ENCODE assay signal across 14 cellular contexts in genomic region chr17:82088838-82089722, GRCh38. TPM values are rescaled to one million over a fixed set of nuclear protein-coding genes. Genes with fewer than 3 reads are reported as not detected.
DNase-seq lines count a peak whose midpoint lies in the region; ATAC-seq and TF ChIP-seq lines count a peak whose summit lies in the region.
"Had no signal": no experiment of that assay in that cellular context is flagged by ENCODE, and none has a peak within 500 bp of the region (broad histone marks: within the 10 kb centered on the region; RNA-seq: fewer than 3 reads in every experiment).

No MANE protein-coding gene starts in this region.

- H3K27ac Mint-ChIP-seq in CD14-positive monocyte (no peak overlapping the region), HFFc6 (no peak overlapping the region)
- H3K27ac Mint-ChIP-seq: B cell had no signal

- ATAC-seq in right lobe of liver: peak; percentile 5 to 29 (median 20)

- H3K4me3 ChIP-seq in GM06990 (replicated peaks; ENCODE audit: low read depth, low read length) (no peak overlapping the region), adipocyte (ENCODE audit: low read length) (no peak overlapping the region), right lobe of liver (no peak overlapping the region), vagina (no peak overlapping the region)

- no peak for TF ChIP-seq POLR2A in right lobe of liver (IDR thresholded peaks at IDR 0.05)
- TF ChIP-seq POLR2A in vagina (IDR thresholded peaks at IDR 0.05): no peak

- H3K9me3 Mint-ChIP-seq in CD14-positive monocyte (no peaks in the 10 kb centered on the region), HFFc6 (no peaks in the 10 kb centered on the region)
- H3K9me3 Mint-ChIP-seq: CD8-positive, alpha-beta memory T cell; H9 had no signal

- TF ChIP-seq CTCF in CD14-positive monocyte (IDR thresholded peaks at IDR 0.05) (no peak), GM06990 (IDR thresholded peaks at IDR 0.05; ENCODE audit: insufficient read depth, low read length, poor library complexity, severe bottlenecking) (no peak), right lobe of liver (IDR thresholded peaks at IDR 0.05) (no peak), HFFc6 (IDR thresholded peaks at IDR 0.05) (no peak), vagina (IDR thresholded peaks at IDR 0.05) (no peak)

- WGBS in right lobe of liver (ENCODE audit: insufficient coverage, low coverage, low lambda C conversion rate, missing lambda C conversion rate): 60% methylated on average over 3 of the region's 47 CpGs

- peak; percentile 43 for DNase-seq in CD14-positive monocyte (ENCODE audit: low spot score)
- DNase-seq in GM06990 (ENCODE audit: extremely low read depth, insufficient read length): peak; percentile 17
- no peak for DNase-seq in adipocyte (ENCODE audit: low read depth)
- peak in 2 of 3 donors; percentile 27 to 69 for DNase-seq in right lobe of liver
- no peak for DNase-seq in HFFc6
- no peak for DNase-seq in vagina (ENCODE audit: extremely low spot score in 2 of 2)
- DNase-seq in activated gamma-delta T cell treated with Interleukin-2 at 50 U/mL for 16 hours: no peak
- DNase-seq: CD8-positive, alpha-beta memory T cell; H9; MV-4-11; NCI-H146; NCI-H2081 treated with DMSO at 0.1 percent for 48 hours; NCI-H524 had no signal

- H3K9ac ChIP-seq in adipocyte (ENCODE audit: low read length): peak overlapping the region; percentile 45

- H3K4me3 Mint-ChIP-seq in CD14-positive monocyte (no peak overlapping the region), HFFc6 (no peak overlapping the region)
- H3K4me3 Mint-ChIP-seq: B cell; CD8-positive, alpha-beta memory T cell; H9 had no signal

- peaks cover 20 to 72% of the 10 kb centered on the region in 2 donors for H3K36me3 Mint-ChIP-seq in CD14-positive monocyte
- no peaks in the 10 kb centered on the region for H3K36me3 Mint-ChIP-seq in HFFc6 (ENCODE audit: low read depth)

- intact Hi-C loops in CD14-positive monocyte (cut with micrococcal nuclease): no loop called here
- intact Hi-C loops in right lobe of liver (cut with DNase I): loop anchor here in 1 of 2 donors (10.0 kb wide), 1 partner anchor 54 kb away; the partner anchor contains the start of genes DCXR and RAC3
- intact Hi-C loops in vagina (cut with DNase I): no loop called here

- H3K27ac ChIP-seq in right lobe of liver (no peak overlapping the region), vagina (no peak overlapping the region)

- H3K4me1 Mint-ChIP-seq in CD14-positive monocyte (no peaks in the 10 kb centered on the region), HFFc6 (ENCODE audit: low read depth) (no peaks in the 10 kb centered on the region)
- H3K4me1 Mint-ChIP-seq: B cell; CD8-positive, alpha-beta memory T cell; H9 had no signal

- no peaks in the 10 kb centered on the region for H3K4me1 ChIP-seq in adipocyte (ENCODE audit: control insufficient read depth, insufficient read depth, low read length)
- H3K4me1 ChIP-seq in right lobe of liver: peaks cover 0 to 9% (median 1%) of the 10 kb centered on the region in 4 donors
- H3K4me1 ChIP-seq in vagina: no peaks in the 10 kb centered on the region

- H3K27me3 ChIP-seq in GM06990 (replicated peaks; ENCODE audit: control insufficient read depth, insufficient read depth, low read length): no peaks in the 10 kb centered on the region
- no peaks in the 10 kb centered on the region for H3K27me3 ChIP-seq in adipocyte (replicated peaks; ENCODE audit: control insufficient read depth, insufficient read depth, low read length)
- no peaks in the 10 kb centered on the region for H3K27me3 ChIP-seq in right lobe of liver
- no peaks in the 10 kb centered on the region for H3K27me3 ChIP-seq in vagina

- H3K9me3 ChIP-seq in adipocyte (ENCODE audit: control insufficient read depth, low read length): no peaks in the 10 kb centered on the region
- H3K9me3 ChIP-seq in right lobe of liver: no peaks in the 10 kb centered on the region
- no peaks in the 10 kb centered on the region for H3K9me3 ChIP-seq in vagina

- peaks cover 0 to 2% (median 0%) of the 10 kb centered on the region in 3 donors for H3K27me3 Mint-ChIP-seq in CD14-positive monocyte (ENCODE audit: low read depth in 3 of 3)
- H3K27me3 Mint-ChIP-seq in HFFc6 (ENCODE audit: insufficient read depth): no peaks in the 10 kb centered on the region
- H3K27me3 Mint-ChIP-seq: B cell; CD8-positive, alpha-beta memory T cell had no signal

- peaks cover 70% of the 10 kb centered on the region for H3K36me3 ChIP-seq in GM06990 (ENCODE audit: control insufficient read depth, insufficient read depth, low read length)
- H3K36me3 ChIP-seq in adipocyte (ENCODE audit: control insufficient read depth, insufficient read depth, low read length, severe bottlenecking): peaks cover 97% of the 10 kb centered on the region
- H3K36me3 ChIP-seq in right lobe of liver: peaks cover 1 to 100% (median 64%) of the 10 kb centered on the region in 4 donors
- H3K36me3 ChIP-seq in vagina: peaks cover 0 to 100% of the 10 kb centered on the region in 2 donors

RNA-seq across cellular contexts. Expression of gene FASN, which starts 9.0 kb away (rescaled TPM):
- polyA plus RNA-seq in CD14-positive monocyte: under 1 TPM; 0.08 to 0.13 TPM
- total RNA-seq in right lobe of liver: 100 to 1,000 TPM in 4 of 6 experiments, 10 to 100 TPM in 2; 76.5 to 290 (median 217) TPM
- total RNA-seq in HFFc6 (2021; fragmentation: NEBNext Ultra II Directional; extraction: Animal tissue kit (Norgen Biotek cat#: 25700)): 100 to 1,000 TPM; 108 to 138 (median 112) TPM
- 127 TPM for total RNA-seq in vagina

RNA-seq across cellular contexts. Expression of gene DUS1L, which starts 23.5 kb away (rescaled TPM):
- polyA plus RNA-seq in CD14-positive monocyte: 10 to 100 TPM; 23.9 to 47.6 TPM
- total RNA-seq in right lobe of liver (100 to 1,000 TPM in 2 of 6 experiments, 10 to 100 TPM in 4; 61.8 to 115 (median 89.9) TPM), vagina (72.4 TPM)
- 10 to 100 TPM; 65.8 to 86.8 (median 71.2) TPM for total RNA-seq in HFFc6 (2021; fragmentation: NEBNext Ultra II Directional; extraction: Animal tissue kit (Norgen Biotek cat#: 25700))

RNA-seq across cellular contexts. Expression of gene GPS1, which starts 37.4 kb away (rescaled TPM):
- 100 to 1,000 TPM; 110 to 130 TPM for polyA plus RNA-seq in CD14-positive monocyte
- total RNA-seq in right lobe of liver (10 to 100 TPM; 46.5 to 93.5 (median 62.1) TPM), vagina (80.3 TPM)
- total RNA-seq in HFFc6 (2021; fragmentation: NEBNext Ultra II Directional; extraction: Animal tissue kit (Norgen Biotek cat#: 25700)): 100 to 1,000 TPM; 127 to 144 (median 141) TPM

RNA-seq across cellular contexts. Expression of gene RFNG, which starts 37.5 kb away (rescaled TPM):
- 1 to 10 TPM; 1.5 to 4.1 TPM for polyA plus RNA-seq in CD14-positive monocyte
- total RNA-seq in right lobe of liver: 10 to 100 TPM; 29.9 to 53.3 (median 43.7) TPM
- total RNA-seq in HFFc6 (2021; fragmentation: NEBNext Ultra II Directional; extraction: Animal tissue kit (Norgen Biotek cat#: 25700)): 10 to 100 TPM; 37.6 to 48.5 (median 40.1) TPM
- 61.4 TPM for total RNA-seq in vagina

RNA-seq across cellular contexts. Expression of gene DCXR, which starts 51.6 kb away (rescaled TPM):
- 10 to 100 TPM; 88.8 to 90.3 TPM for polyA plus RNA-seq in CD14-positive monocyte
- 1,000 to 10,000 TPM in 2 of 6 experiments, 100 to 1,000 TPM in 4; 389 to 1,607 (median 735) TPM for total RNA-seq in right lobe of liver
- total RNA-seq in HFFc6 (2021; fragmentation: NEBNext Ultra II Directional; extraction: Animal tissue kit (Norgen Biotek cat#: 25700)): 100 to 1,000 TPM in 1 of 6 experiments, 10 to 100 TPM in 5; 73.4 to 100 (median 84.8) TPM
- 106 TPM for total RNA-seq in vagina

Comparison
In these comparisons a context has a peak if more than half of its experiments do, and no peak if none do; other contexts are left out.
1. DNase-seq: peak in CD14-positive monocyte (single experiment), GM06990 (single experiment) and right lobe of liver (2 of 3); none in adipocyte (single experiment), HFFc6 (single experiment), vagina (0 of 2) and activated gamma-delta T cell treated with Interleukin-2 at 50 U/mL for 16 hours (single experiment).